ENCODE assay signal across 1 cellular context in genomic region chr9:69016366-69017096, GRCh38.
TF ChIP-seq lines count a peak whose summit lies in the region.

No MANE protein-coding gene starts in this region.

TF ChIP-seq in GM23338, 12 proteins besides CTCF, POLR2A, EP300 and RAD21 (continued from another document):
- no peak for TF ChIP-seq ZNF462 (CRISPR knock-in tag; IDR thresholded peaks at IDR 0.05)
- TF ChIP-seq EZH2phosphoT487 (IDR thresholded peaks at IDR 0.05; ENCODE audit: unreplicated experiment), result no peak
- no peak for TF ChIP-seq STAT1 (IDR thresholded peaks at IDR 0.05; ENCODE audit: unreplicated experiment)
- TF ChIP-seq ZNF114 (CRISPR knock-in tag; IDR thresholded peaks at IDR 0.05), result no peak
- no peak for TF ChIP-seq POLR2AphosphoS5 (IDR thresholded peaks at IDR 0.05; ENCODE audit: low read depth)
- no peak for TF ChIP-seq JUNB (IDR thresholded peaks at IDR 0.05; ENCODE audit: unreplicated experiment)
- TF ChIP-seq CREB1 (CRISPR knock-in tag; IDR thresholded peaks at IDR 0.05; ENCODE audit: low read depth), result no peak
- no peak for TF ChIP-seq ZNF331 (CRISPR knock-in tag; IDR thresholded peaks at IDR 0.05; ENCODE audit: low read depth)
- TF ChIP-seq ETS1 (IDR thresholded peaks at IDR 0.05), result no peak
- no peak for TF ChIP-seq EZH2 (IDR thresholded peaks at IDR 0.05; ENCODE audit: low read depth, unreplicated experiment)
TF ChIP-seq in GM23338: peak in this region for 0.
